Comparison of ENCODE assay signal across 20 cellular contexts in the genomic region with DNA sequence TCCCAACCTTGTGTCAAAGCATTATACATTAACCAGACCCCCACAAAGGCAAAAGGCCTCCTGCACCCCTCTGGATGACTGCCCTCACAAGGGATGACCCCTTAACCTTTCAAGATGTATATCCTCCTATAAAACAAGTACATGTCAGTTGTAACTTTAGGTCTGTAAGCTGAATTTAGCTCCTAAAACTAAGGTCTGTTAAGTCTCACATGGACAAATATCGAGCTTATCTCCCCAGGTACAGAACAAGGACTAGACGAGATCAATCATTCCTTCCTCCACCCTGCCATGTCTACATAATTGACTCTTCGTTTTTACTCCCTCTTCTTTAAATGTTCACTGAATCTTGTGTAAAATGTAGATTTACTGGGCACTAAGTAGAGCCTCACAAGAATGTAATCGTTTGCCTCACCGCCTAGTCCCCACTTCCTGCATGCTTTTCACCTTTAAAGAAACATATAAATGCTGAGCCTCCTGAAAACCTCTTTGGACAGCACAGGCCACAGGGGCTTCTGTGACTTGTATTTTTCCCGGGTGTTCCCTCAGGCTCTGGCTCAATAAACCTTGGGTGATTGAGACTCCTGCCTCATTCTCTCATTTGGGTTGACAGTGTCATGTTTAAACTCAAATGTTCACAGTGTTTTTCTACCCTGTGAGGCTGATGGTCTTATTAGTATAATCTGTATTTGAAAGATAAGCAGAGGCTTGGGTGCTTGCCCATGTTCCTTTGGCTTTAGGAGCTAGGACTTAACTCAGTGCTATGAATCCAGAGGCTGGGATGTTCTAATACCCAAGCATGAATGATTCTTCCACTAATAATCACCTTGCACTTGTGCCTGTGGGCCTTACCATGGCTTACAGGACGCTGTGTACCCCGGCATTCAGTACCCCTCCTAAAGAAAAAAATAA.
"Had no signal": no experiment of that assay in that cellular context is flagged by ENCODE, and none has a peak within 500 bp of the region (broad histone marks: within the 10 kb centered on the region; RNA-seq: fewer than 3 reads in every experiment).

No MANE protein-coding gene starts in this region.

- H3K36me3 Mint-ChIP-seq: activated CD4-positive, alpha-beta memory T cell treated with anti-CD3 and anti-CD28 coated beads for 36 hours; activated naive CD8-positive, alpha-beta T cell treated with anti-CD3 and anti-CD28 coated beads for 36 hours; memory B cell; naive thymus-derived CD8-positive, alpha-beta T cell had no signal

- ATAC-seq: gastrocnemius medialis; naive thymus-derived CD8-positive, alpha-beta T cell had no signal

- H3K4me1 ChIP-seq: gastrocnemius medialis, parathyroid adenoma, vagina had no signal

- H3K4me1 Mint-ChIP-seq: activated B cell treated with CpG ODN at 0.5 μM for 24 hours; activated naive CD8-positive, alpha-beta T cell treated with anti-CD3 and anti-CD28 coated beads for 36 hours; memory B cell; naive thymus-derived CD8-positive, alpha-beta T cell had no signal

- H3K27ac Mint-ChIP-seq: activated B cell treated with CpG ODN at 0.5 μM for 24 hours; activated CD4-positive, alpha-beta memory T cell treated with anti-CD3 and anti-CD28 coated beads for 36 hours; activated naive CD8-positive, alpha-beta T cell treated with anti-CD3 and anti-CD28 coated beads for 36 hours; memory B cell; naive thymus-derived CD8-positive, alpha-beta T cell; T-helper 2 cell treated with Interferon-gamma antibody and Interleukin-4, amounts not matched to agents 5 μg/mL and 100 μg/mL, for 36 hours had no signal

- H3K27me3 ChIP-seq: brain microvascular endothelial cell, gastrocnemius medialis, neutrophil, tibial nerve, vagina had no signal

- H3K27me3 Mint-ChIP-seq: activated B cell treated with CpG ODN at 0.5 μM for 24 hours; activated CD4-positive, alpha-beta memory T cell treated with anti-CD3 and anti-CD28 coated beads for 36 hours; activated naive CD8-positive, alpha-beta T cell treated with anti-CD3 and anti-CD28 coated beads for 36 hours had no signal

- DNase-seq: activated B cell treated with CpG ODN at 0.5 μM for 24 hours; activated CD4-positive, alpha-beta memory T cell treated with anti-CD3 and anti-CD28 coated beads for 36 hours; activated CD4-positive, alpha-beta T cell treated with anti-CD3 and anti-CD28 coated beads for 4 hours; activated naive CD4-positive, alpha-beta T cell; activated naive CD8-positive, alpha-beta T cell treated with anti-CD3 and anti-CD28 coated beads for 36 hours; brain microvascular endothelial cell; gastrocnemius medialis; head of caudate nucleus; kidney; naive thymus-derived CD8-positive, alpha-beta T cell; stimulated activated CD4-positive, alpha-beta T cell treated with anti-CD3 and anti-CD28 coated beads, Interleukin-12 subunit alpha, Interleukin-12 subunit beta, amount 100 ng/mL, for 4 hours; stimulated activated CD4-positive, alpha-beta T cell treated with anti-CD3 and anti-CD28 coated beads, Interleukin-1b, Interleukin-23, amount 100 ng/mL, for 48 hours; stimulated activated naive CD4-positive, alpha-beta T cell treated with Interleukin-2 at 50 U/mL for 16 hours had no signal

- H3K9me3 ChIP-seq: gastrocnemius medialis, neutrophil, tibial nerve, vagina had no signal

- H3K9me3 Mint-ChIP-seq: activated B cell treated with CpG ODN at 0.5 μM for 24 hours; activated CD4-positive, alpha-beta memory T cell treated with anti-CD3 and anti-CD28 coated beads for 36 hours; activated naive CD8-positive, alpha-beta T cell treated with anti-CD3 and anti-CD28 coated beads for 36 hours; memory B cell; naive thymus-derived CD8-positive, alpha-beta T cell; T-helper 2 cell treated with Interferon-gamma antibody and Interleukin-4, amounts not matched to agents 5 μg/mL and 100 μg/mL, for 36 hours had no signal

- H3K4me3 ChIP-seq: coronary artery, gastrocnemius medialis, tibial nerve, vagina had no signal

- H3K27ac ChIP-seq: brain microvascular endothelial cell, coronary artery, neutrophil, parathyroid adenoma, tibial nerve, vagina had no signal

- H3K36me3 ChIP-seq: brain microvascular endothelial cell, gastrocnemius medialis, neutrophil, tibial nerve, vagina had no signal

- H3K4me3 Mint-ChIP-seq: activated B cell treated with CpG ODN at 0.5 μM for 24 hours; activated CD4-positive, alpha-beta memory T cell treated with anti-CD3 and anti-CD28 coated beads for 36 hours; activated naive CD8-positive, alpha-beta T cell treated with anti-CD3 and anti-CD28 coated beads for 36 hours; memory B cell; naive thymus-derived CD8-positive, alpha-beta T cell; T-helper 2 cell treated with Interferon-gamma antibody and Interleukin-4, amounts not matched to agents 5 μg/mL and 100 μg/mL, for 36 hours had no signal
